ENCODE assay signal across 8 cellular contexts in the genomic region with DNA sequence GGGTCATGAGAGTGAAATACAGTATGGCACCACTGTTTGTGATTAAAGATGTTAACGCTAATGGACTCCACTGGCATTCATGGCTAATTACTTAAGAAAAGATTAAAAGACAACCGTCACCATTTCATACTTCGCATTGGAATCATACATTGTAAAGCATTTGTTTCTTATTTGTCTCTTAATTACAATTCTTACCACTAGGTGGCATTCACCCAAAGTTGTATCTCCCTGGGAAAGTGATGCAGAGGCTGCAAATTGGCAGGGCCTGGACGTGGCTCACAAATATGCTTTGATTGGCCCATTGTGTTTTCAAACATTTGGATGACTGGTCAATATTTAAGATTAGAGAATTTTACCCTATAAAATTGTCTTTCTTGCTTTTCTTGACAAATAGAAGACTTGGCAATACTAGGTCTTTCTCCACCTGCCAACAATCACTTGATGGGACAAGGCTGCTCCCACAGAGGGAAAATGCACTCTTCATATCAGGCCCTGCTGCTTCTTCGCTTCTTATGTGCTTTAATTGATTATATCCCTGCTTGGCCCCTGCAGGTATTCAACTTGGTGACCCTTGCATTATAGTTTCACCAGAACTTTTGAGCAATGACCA.
DNase-seq lines count a peak whose midpoint lies in the region; ATAC-seq, FAIRE-seq and TF ChIP-seq lines count a peak whose summit lies in the region.

No MANE protein-coding gene starts in this region.

- TF ChIP-seq CTCF in LNCaP clone FGC (IDR thresholded peaks at IDR 0.05; ENCODE audit: control insufficient read depth, extremely low read depth, insufficient read depth): peak; percentile 57
- peak; percentile 77 for TF ChIP-seq CTCF in RWPE1 (conservative IDR thresholded peaks at IDR 0.05; ENCODE audit: low read depth)
- peak; percentile 64 to 92 (median 78) for TF ChIP-seq CTCF in dorsolateral prefrontal cortex (IDR thresholded peaks at IDR 0.05 in 54 of 56, conservative IDR thresholded peaks at IDR 0.05 in 2 of 56; ENCODE audit: low read depth in 1 of 56, partially characterized antibody in 56 of 56)

- peak; percentile 62 for ATAC-seq in memory B cell (ENCODE audit: low read depth)

- intact Hi-C loops in dorsolateral prefrontal cortex (cut with DNase I): loop anchor here (2.0 to 10.0 kb wide), 8 partner anchors 116 to 269 kb away; a partner anchor contains a TSS

- CTCF ChIA-PET in RWPE1 (lab: Yijun Ruan, JAX): interaction anchor here (0.8 to 0.9 kb wide), 2 partner anchors 117 kb away, joined by 4 read pairs; no protein-coding TSS in a partner anchor

- peaks cover 2% of the 10 kb centered on the region for H3K4me1 Mint-ChIP-seq in memory B cell
- peaks cover 2% of the 10 kb centered on the region for H3K4me1 Mint-ChIP-seq in T-helper 2 cell treated with Interferon-gamma antibody and Interleukin-4, amounts not matched to agents 5 μg/mL and 100 μg/mL, for 36 hours (ENCODE audit: low read depth)

- H3K4me3 ChIP-seq in LNCaP clone FGC (ENCODE audit: low read depth, low read length) (no peak overlapping the region), dorsolateral prefrontal cortex (no peak overlapping the region)

- peak; percentile 59 for DNase-seq in D341Med (ENCODE audit: low spot score)
- peak; percentile 18 for DNase-seq in GM19239 (ENCODE audit: insufficient read length, low spot score)
- DNase-seq in LNCaP clone FGC (ENCODE audit: low read depth): peak; percentile 61
- DNase-seq in RWPE1 (ENCODE audit: low spot score): peak; percentile 46
- DNase-seq in dorsolateral prefrontal cortex: peak in 3 of 10 donors; percentile 10 to 36 (median 12)
- peak in 1 of 2 donors; percentile 21 for DNase-seq in memory B cell (ENCODE audit: low spot score in 2 of 2)
- no peak for DNase-seq in T-helper 2 cell treated with Interferon-gamma antibody and Interleukin-4, amounts not matched to agents 5 μg/mL and 100 μg/mL, for 36 hours (ENCODE audit: low spot score)
- DNase-seq in stimulated activated CD8-positive, alpha-beta memory T cell treated with anti-CD3 and anti-CD28 coated beads, Interleukin-4, amount 100 ng/mL, for 48 hours: no peak

- POLR2A ChIA-PET in RWPE1 (lab: Yijun Ruan, JAX; ENCODE audit: low non-redundant PET): no interaction called here

- no peaks in the 10 kb centered on the region for H3K36me3 Mint-ChIP-seq in memory B cell
- H3K36me3 Mint-ChIP-seq in T-helper 2 cell treated with Interferon-gamma antibody and Interleukin-4, amounts not matched to agents 5 μg/mL and 100 μg/mL, for 36 hours (ENCODE audit: low read depth): no peaks in the 10 kb centered on the region

- peak; percentile 93 for FAIRE-seq in GM19239 (lab: Jason Lieb, UNC)

- no peaks in the 10 kb centered on the region for H3K9me3 Mint-ChIP-seq in memory B cell
- H3K9me3 Mint-ChIP-seq in T-helper 2 cell treated with Interferon-gamma antibody and Interleukin-4, amounts not matched to agents 5 μg/mL and 100 μg/mL, for 36 hours: no peaks in the 10 kb centered on the region

- no peaks in the 10 kb centered on the region for H3K27me3 ChIP-seq in dorsolateral prefrontal cortex

- H3K27me3 Mint-ChIP-seq in memory B cell: peaks cover 7% of the 10 kb centered on the region
- peaks cover 31% of the 10 kb centered on the region for H3K27me3 Mint-ChIP-seq in T-helper 2 cell treated with Interferon-gamma antibody and Interleukin-4, amounts not matched to agents 5 μg/mL and 100 μg/mL, for 36 hours (ENCODE audit: low read depth)

- H3K27ac ChIP-seq in RWPE1 (no peak overlapping the region), dorsolateral prefrontal cortex (no peak overlapping the region)

- no peak overlapping the region for H3K27ac Mint-ChIP-seq in memory B cell
- H3K27ac Mint-ChIP-seq in T-helper 2 cell treated with Interferon-gamma antibody and Interleukin-4, amounts not matched to agents 5 μg/mL and 100 μg/mL, for 36 hours: no peak overlapping the region

- H3K4me3 Mint-ChIP-seq in memory B cell: no peak overlapping the region
- H3K4me3 Mint-ChIP-seq in T-helper 2 cell treated with Interferon-gamma antibody and Interleukin-4, amounts not matched to agents 5 μg/mL and 100 μg/mL, for 36 hours: no peak overlapping the region

Comparison
In these comparisons a context has a peak if more than half of its experiments do, and no peak if none do; other contexts are left out.
1. DNase-seq: peak in D341Med (single experiment), GM19239 (single experiment), LNCaP clone FGC (single experiment) and RWPE1 (single experiment); none in T-helper 2 cell treated with Interferon-gamma antibody and Interleukin-4, amounts not matched to agents 5 μg/mL and 100 μg/mL, for 36 hours (single experiment) and stimulated activated CD8-positive, alpha-beta memory T cell treated with anti-CD3 and anti-CD28 coated beads, Interleukin-4, amount 100 ng/mL, for 48 hours (single experiment).
2. Peak in every context shown above with its lines, with median percentiles within 50 percentile points of each other: CTCF ChIP-seq.